Comparison of ENCODE assay signal across 18 cellular contexts in the genomic region with DNA sequence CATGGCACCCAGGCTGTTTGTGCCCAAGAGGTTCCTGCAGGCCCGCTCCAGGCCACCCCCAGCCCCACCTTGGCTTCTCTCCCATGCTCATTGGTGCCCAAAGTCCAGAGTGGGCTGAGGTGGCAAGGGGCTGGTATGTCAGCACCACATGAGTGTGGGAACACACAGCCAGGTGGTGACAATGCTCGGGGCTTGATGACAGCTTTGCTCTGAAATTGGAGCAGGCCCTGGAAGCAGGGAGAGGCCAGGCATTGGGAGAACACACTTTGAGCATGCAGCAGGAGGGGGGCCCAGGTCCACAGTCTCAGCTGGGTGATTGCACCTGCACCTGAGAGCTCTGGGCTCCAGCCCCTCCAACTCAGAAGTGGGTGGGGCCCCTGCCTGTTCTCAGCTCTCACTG.
DNase-seq lines count a peak whose midpoint lies in the region; ATAC-seq, FAIRE-seq and TF ChIP-seq lines count a peak whose summit lies in the region.
"Had no signal": no experiment of that assay in that cellular context is flagged by ENCODE, and none has a peak within 500 bp of the region (broad histone marks: within the 10 kb centered on the region; RNA-seq: fewer than 3 reads in every experiment).

No MANE protein-coding gene starts in this region.

- H3K27ac ChIP-seq in HepG2 (ENCODE audit: extremely low read length, insufficient read depth, low read length) = no peak overlapping the region
- no peak overlapping the region for H3K27ac ChIP-seq in left ventricle myocardium inferior (replicated peaks)
- H3K27ac ChIP-seq: C4-2B, HL-60 had no signal

- no peak for TF ChIP-seq POLR2A in HepG2 (IDR thresholded peaks at IDR 0.05; ENCODE audit: insufficient read depth in 1 of 2, low read depth in 2 of 2, low read length in 2 of 2)

- no peaks in the 10 kb centered on the region for H3K9me3 ChIP-seq in HepG2 (ENCODE audit: low read length)
- H3K9me3 ChIP-seq in left ventricle myocardium inferior (replicated peaks) = peaks cover 13% of the 10 kb centered on the region

- intact Hi-C loops in HepG2 (cut with micrococcal nuclease; ENCODE audit: unreplicated experiment) = loop anchor here (10.0 kb wide), 1 partner anchor 1188 kb away; no protein-coding TSS in a partner anchor
- intact Hi-C loops in sciatic nerve (cut with DNase I) = no loop called here
- intact Hi-C loops in left ventricle myocardium inferior (cut with micrococcal nuclease) = no loop called here

- TF ChIP-seq RAD21 in HepG2 (CRISPR knock-in tag; IDR thresholded peaks at IDR 0.05) = no peak

- H4K20me1 ChIP-seq in HepG2 (ENCODE audit: insufficient read depth, low read length) = no peaks in the 10 kb centered on the region

- no peak overlapping the region for H3K9ac ChIP-seq in HepG2 (ENCODE audit: insufficient read depth, low read depth, low read length)

- in situ Hi-C loops in HepG2 (cut with HindIII; ENCODE audit: extremely low pct_ligation_motif_present, low pct_unique_long_range_greater_than_20kb) = no loop called here

- H3K4me3 ChIP-seq in HepG2 (replicated peaks in 1 of 3; ENCODE audit: insufficient read depth in 1 of 3, low read depth in 2 of 3, low read length in 3 of 3) = no peak overlapping the region; a peak in 1 of 6 replicates
- H3K4me3 ChIP-seq in left ventricle myocardium inferior = no peak overlapping the region
- H3K4me3 ChIP-seq: GM23338 had no signal

- H3K4me1 ChIP-seq in HepG2 (ENCODE audit: insufficient read depth, low read length) (peaks cover 66% of the 10 kb centered on the region), left ventricle myocardium inferior (no peaks in the 10 kb centered on the region)

- POLR2A ChIA-PET in HepG2 (lab: Yijun Ruan, JAX) = no interaction called here

- H3K4me2 ChIP-seq in HepG2 (ENCODE audit: low read depth, low read length) = peak overlapping the region; percentile 23; the same call in 1 of the 2 replicates
- H3K4me2 ChIP-seq: GM23338 had no signal

- BruUV-seq in HepG2 (replicated peaks; lab: Mats Ljungman, UMichigan) = no TSS peak

- 0% methylated on average over 1 of the region's 2 CpGs for WGBS in HepG2 (ENCODE audit: low lambda C conversion rate)

- DNase-seq in activated gamma-delta T cell treated with Interleukin-2 at 50 U/mL for 16 hours (peak; percentile 3), activated gamma-delta T cell (lab: John Stamatoyannopoulos, UW) (no peak), HepG2 (ENCODE audit: low spot score) (no peak), sciatic nerve (ENCODE audit: low spot score) (no peak), left ventricle myocardium inferior (no peak), SIG-M5 (lab: John Stamatoyannopoulos, UW) (no peak), NCI-H446 treated with DMSO at 0.1 percent for 48 hours (lab: John Stamatoyannopoulos, UW) (no peak)
- DNase-seq: AML-193; CD4-positive, alpha-beta memory T cell; DMS79 treated with DMSO at 0.1 percent for 48 hours; GF-D8; HCEC 1CT; IMR-90 had no signal

- FAIRE-seq in HepG2 (lab: Jason Lieb, UNC) = no peak
- FAIRE-seq: A204.1, H54 had no signal

- CTCF ChIA-PET in HepG2 (lab: Yijun Ruan, JAX; ENCODE audit: low intra/inter-chr PET ratio, low total read pairs) = no interaction called here

- H2AFZ ChIP-seq in HepG2 (ENCODE audit: low read length) = no peak overlapping the region
- H2AFZ ChIP-seq: GM23338 had no signal

- no peak for TF ChIP-seq EP300 in HepG2 (IDR thresholded peaks at IDR 0.05; ENCODE audit: low read depth in 2 of 2, low read length in 2 of 2)
- no peak for TF ChIP-seq EP300 in HepG2 (CRISPR knock-in tag; IDR thresholded peaks at IDR 0.05; ENCODE audit: borderline replicate concordance)

- ATAC-seq in HepG2 (peak; percentile 21), sciatic nerve (peak; percentile 26)
- ATAC-seq: GM23338 had no signal

- H3K27me3 ChIP-seq in HepG2 (ENCODE audit: control insufficient read depth in 1 of 2, insufficient read depth in 2 of 2, low read length in 2 of 2) = no peaks in the 10 kb centered on the region
- no peaks in the 10 kb centered on the region for H3K27me3 ChIP-seq in left ventricle myocardium inferior (ENCODE audit: low read depth)

- no peaks in the 10 kb centered on the region for H3K79me2 ChIP-seq in HepG2 (ENCODE audit: insufficient read depth, low read length)

- TF ChIP-seq CTCF in HepG2 (CRISPR knock-in tag; IDR thresholded peaks at IDR 0.05) = no peak
- no peak for TF ChIP-seq CTCF in left ventricle myocardium inferior (IDR thresholded peaks at IDR 0.05; ENCODE audit: borderline replicate concordance)

- H3K36me3 ChIP-seq in HepG2 (replicated peaks in 1 of 2; ENCODE audit: control insufficient read depth in 1 of 2, insufficient read depth in 2 of 2, low read length in 2 of 2) = no peaks in the 10 kb centered on the region
- no peaks in the 10 kb centered on the region for H3K36me3 ChIP-seq in left ventricle myocardium inferior

TF ChIP-seq in HepG2, 621 proteins besides CTCF, POLR2A, EP300 and RAD21:
- no peak for TF ChIP-seq PAWR (CRISPR knock-in tag; IDR thresholded peaks at IDR 0.05; ENCODE audit: borderline replicate concordance)
- TF ChIP-seq ZNF232 (CRISPR knock-in tag; IDR thresholded peaks at IDR 0.05; ENCODE audit: borderline replicate concordance) = no peak
- peak; percentile 38; the same call in 1 of the 2 replicates for TF ChIP-seq ZNF629 (CRISPR knock-in tag; conservative IDR thresholded peaks at IDR 0.05)
- TF ChIP-seq ZNF841 (CRISPR knock-in tag; IDR thresholded peaks at IDR 0.05; ENCODE audit: borderline replicate concordance) = no peak
- no peak for TF ChIP-seq FLYWCH1 (CRISPR knock-in tag; IDR thresholded peaks at IDR 0.05)
- TF ChIP-seq HNF4A (CRISPR knock-in tag; IDR thresholded peaks at IDR 0.05) = 0 out of 2 replicates have a peak, but pooled peaks have one; percentile 24
- TF ChIP-seq POGZ (CRISPR knock-in tag; IDR thresholded peaks at IDR 0.05) = 0 out of 2 replicates have a peak, but pooled peaks have one; percentile 22
- 0 out of 2 replicates have a peak, but pooled peaks have one; percentile 28 for TF ChIP-seq ZNF501 (CRISPR knock-in tag; IDR thresholded peaks at IDR 0.05)
- TF ChIP-seq, protein P1, sequence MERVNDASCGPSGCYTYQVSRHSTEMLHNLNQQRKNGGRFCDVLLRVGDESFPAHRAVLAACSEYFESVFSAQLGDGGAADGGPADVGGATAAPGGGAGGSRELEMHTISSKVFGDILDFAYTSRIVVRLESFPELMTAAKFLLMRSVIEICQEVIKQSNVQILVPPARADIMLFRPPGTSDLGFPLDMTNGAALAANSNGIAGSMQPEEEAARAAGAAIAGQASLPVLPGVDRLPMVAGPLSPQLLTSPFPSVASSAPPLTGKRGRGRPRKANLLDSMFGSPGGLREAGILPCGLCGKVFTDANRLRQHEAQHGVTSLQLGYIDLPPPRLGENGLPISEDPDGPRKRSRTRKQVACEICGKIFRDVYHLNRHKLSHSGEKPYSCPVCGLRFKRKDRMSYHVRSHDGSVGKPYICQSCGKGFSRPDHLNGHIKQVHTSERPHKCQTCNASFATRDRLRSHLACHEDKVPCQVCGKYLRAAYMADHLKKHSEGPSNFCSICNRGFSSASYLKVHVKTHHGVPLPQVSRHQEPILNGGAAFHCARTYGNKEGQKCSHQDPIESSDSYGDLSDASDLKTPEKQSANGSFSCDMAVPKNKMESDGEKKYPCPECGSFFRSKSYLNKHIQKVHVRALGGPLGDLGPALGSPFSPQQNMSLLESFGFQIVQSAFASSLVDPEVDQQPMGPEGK (CRISPR knock-in tag; IDR thresholded peaks at IDR 0.05) = 0 out of 2 replicates have a peak, but pooled peaks have one; percentile 11
- no peak for TF ChIP-seq KLF15 (CRISPR knock-in tag; IDR thresholded peaks at IDR 0.05; ENCODE audit: borderline replicate concordance)
TF ChIP-seq in HepG2: peak in this region for 5.
